In the genomic region with DNA sequence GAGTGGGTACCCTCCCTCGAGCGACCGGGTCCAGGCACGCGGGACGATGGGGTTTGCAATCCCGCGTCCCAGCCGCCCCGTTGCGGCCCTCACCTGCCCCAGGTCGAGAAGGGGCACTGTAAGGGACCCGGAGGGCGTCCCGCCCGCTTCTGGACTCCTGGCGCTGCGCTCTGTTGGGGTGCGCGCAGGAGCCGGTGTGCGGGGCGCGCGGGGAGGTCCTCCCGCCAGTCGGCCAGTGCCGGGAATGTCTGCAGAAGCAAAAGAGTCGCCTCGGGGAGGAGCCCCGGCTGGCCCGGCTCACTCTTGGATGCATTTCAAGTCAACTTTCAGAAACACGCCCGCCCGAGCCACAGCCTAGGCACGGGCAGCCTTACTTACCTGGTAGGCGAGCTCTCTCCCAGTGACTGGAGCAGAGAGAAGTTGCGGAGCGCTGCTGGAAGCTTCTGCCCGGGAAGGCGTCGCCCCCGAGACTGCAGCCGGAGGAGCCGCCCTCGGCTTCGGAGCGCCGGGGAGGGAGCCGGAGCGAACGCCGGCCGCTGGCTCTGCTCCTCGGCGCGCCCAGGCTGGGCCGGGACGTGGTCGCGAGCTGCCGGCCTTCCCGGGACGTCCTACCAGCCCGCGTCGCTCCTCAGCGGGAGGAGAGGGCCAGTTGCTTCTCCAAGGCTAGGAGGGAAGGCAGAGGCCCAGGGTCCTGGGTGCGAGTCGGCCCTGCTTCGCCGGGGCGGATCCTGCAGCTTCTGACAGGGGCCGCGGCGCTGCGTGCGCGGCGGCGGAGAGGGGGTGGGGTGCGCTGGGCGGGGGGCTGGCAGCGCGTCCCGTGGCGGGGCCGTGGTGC, we compare ENCODE assay signal across 10 cellular contexts. TPM values are rescaled to one million over a fixed set of nuclear protein-coding genes. Genes with fewer than 3 reads are reported as not detected.
DNase-seq lines count a peak whose midpoint lies in the region; ATAC-seq and TF ChIP-seq lines count a peak whose summit lies in the region.
"Had no signal": no experiment of that assay in that cellular context is flagged by ENCODE, and none has a peak within 500 bp of the region (broad histone marks: within the 10 kb centered on the region; RNA-seq: fewer than 3 reads in every experiment).

TSS of gene LMX1A (minus strand) at position 739 of the 835 bp plus-strand sequence. CDS start 1,156 bp downstream, outside the sequence.

- peak; percentile 80 for DNase-seq in DMS 273 (lab: John Stamatoyannopoulos, UW; ENCODE audit: unreplicated experiment)
- no peak for DNase-seq in T-helper 17 cell
- peak; percentile 24 to 60 (median 51) for DNase-seq in right cardiac atrium
- peak; percentile 39 for DNase-seq in prostate gland (ENCODE audit: low spot score)
- no peak for DNase-seq in pons (ENCODE audit: low spot score)
- DNase-seq in NCI-H2029 treated with DMSO at 0.1 percent for 48 hours (lab: John Stamatoyannopoulos, UW) = no peak
- DNase-seq: activated naive CD8-positive, alpha-beta T cell treated with anti-CD3 and anti-CD28 coated beads, Interleukin-2, amount 50 U/mL, for 24 hours; NCI-H1417 had no signal

- no peak within 1 kb of the TSS for H3K27ac ChIP-seq in right cardiac atrium (ENCODE audit: low read length)
- no peak within 1 kb of the TSS for H3K27ac ChIP-seq in prostate gland

- no peak for TF ChIP-seq CTCF in prostate gland (IDR thresholded peaks at IDR 0.05)

- no peaks in the 10 kb centered on the region for H3K36me3 ChIP-seq in prostate gland

- TF ChIP-seq POLR2A in prostate gland (IDR thresholded peaks at IDR 0.05) = no peak

- H3K4me1 Mint-ChIP-seq in T-helper 17 cell = peaks cover 19% of the 10 kb centered on the region

- no peak within 1 kb of the TSS for H3K27ac Mint-ChIP-seq in T-helper 17 cell
- H3K27ac Mint-ChIP-seq: activated naive CD8-positive, alpha-beta T cell treated with anti-CD3 and anti-CD28 coated beads, Interleukin-2, amount 50 U/mL, for 24 hours had no signal

- H3K9me3 ChIP-seq in T-helper 17 cell (ENCODE audit: control insufficient read depth, low read length, poor library complexity, severe bottlenecking) (no peaks in the 10 kb centered on the region), right cardiac atrium (ENCODE audit: control insufficient read depth, low read length) (no peaks in the 10 kb centered on the region), prostate gland (no peaks in the 10 kb centered on the region)

- H3K4me3 ChIP-seq in right cardiac atrium (ENCODE audit: low read length) (peak within 1 kb of the TSS; percentile 40), prostate gland (peak within 1 kb of the TSS; percentile 12 to 25)

- peaks cover 2% of the 10 kb centered on the region for H3K36me3 Mint-ChIP-seq in T-helper 17 cell (ENCODE audit: low read depth)

- H3K4me1 ChIP-seq in right cardiac atrium (ENCODE audit: control insufficient read depth, insufficient read depth, low read length) = peaks cover 10% of the 10 kb centered on the region
- no peaks in the 10 kb centered on the region for H3K4me1 ChIP-seq in prostate gland (replicated peaks)

- under 1% methylated on average over 88 of the region's 88 CpGs for WGBS in right cardiac atrium
- under 1% methylated on average over 62 of the region's 88 CpGs for WGBS in prostate gland

- peak within 1 kb of the TSS; percentile 43 for H3K4me3 Mint-ChIP-seq in T-helper 17 cell
- H3K4me3 Mint-ChIP-seq: activated naive CD8-positive, alpha-beta T cell treated with anti-CD3 and anti-CD28 coated beads, Interleukin-2, amount 50 U/mL, for 24 hours had no signal

- no peaks in the 10 kb centered on the region for H3K27me3 ChIP-seq in right cardiac atrium (ENCODE audit: control insufficient read depth, insufficient read depth)
- H3K27me3 ChIP-seq in prostate gland (replicated peaks; ENCODE audit: insufficient read depth) = peaks cover 38% of the 10 kb centered on the region

- intact Hi-C loops in right cardiac atrium (cut with DNase I) = no loop called here
- intact Hi-C loops in prostate gland (cut with DNase I) = no loop called here

- no peak for ATAC-seq in T-helper 17 cell
- ATAC-seq in right cardiac atrium = peak; percentile 68 to 75
- ATAC-seq in HG03342 (IDR thresholded peaks at IDR 0.05; ENCODE audit: unreplicated experiment) = no peak
- ATAC-seq in GM19351 (IDR thresholded peaks at IDR 0.05; ENCODE audit: unreplicated experiment) = no peak
- ATAC-seq: activated naive CD8-positive, alpha-beta T cell treated with anti-CD3 and anti-CD28 coated beads, Interleukin-2, amount 50 U/mL, for 24 hours had no signal

- peaks cover 87% of the 10 kb centered on the region for H3K27me3 Mint-ChIP-seq in T-helper 17 cell

RNA-seq across cellular contexts. Expression of gene LMX1A, which starts in this region (rescaled TPM):
- total RNA-seq in T-helper 17 cell (not detected), right cardiac atrium (not detected), prostate gland (under 1 TPM in 1 of 2 donors, not detected in 1; 0.28 TPM)
- polyA plus RNA-seq in right cardiac atrium = not detected

Comparison
In these comparisons a context has a peak if more than half of its experiments do, and no peak if none do; other contexts are left out.
1. Peak in DNase-seq, ATAC-seq and H3K4me3 ChIP-seq in right cardiac atrium; RNA of the gene not detected or under 1 TPM.
2. Peak in DNase-seq and H3K4me3 ChIP-seq in prostate gland; RNA of the gene not detected or under 1 TPM.